Comparison of ENCODE assay signal across 8 cellular contexts in the genomic region with DNA sequence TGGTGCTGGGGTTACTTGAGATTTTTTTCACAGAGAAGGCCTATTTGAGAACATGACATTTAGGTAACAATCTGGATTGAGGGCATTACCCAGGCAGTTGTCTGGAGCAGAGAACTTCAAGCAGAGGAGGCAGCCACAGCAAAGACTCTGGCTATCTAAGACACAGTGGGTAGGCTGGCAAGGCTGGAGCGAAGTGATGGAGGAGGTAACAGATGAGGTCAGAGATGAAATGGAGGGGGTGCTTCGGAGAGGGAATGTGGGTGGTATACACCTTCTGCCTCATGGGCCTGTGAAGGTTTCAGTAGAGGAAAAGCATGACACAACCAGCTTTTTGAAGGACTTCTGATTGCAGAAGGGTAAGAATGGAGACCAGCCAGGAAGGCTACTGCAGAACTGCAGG.
"Had no signal": no experiment of that assay in that cellular context is flagged by ENCODE, and none has a peak within 500 bp of the region (broad histone marks: within the 10 kb centered on the region; RNA-seq: fewer than 3 reads in every experiment).

No MANE protein-coding gene starts in this region.

- H2AFZ ChIP-seq: GM23248, GM23338 had no signal

- H3K4me1 ChIP-seq: HAP-1 had no signal

- H3K27ac ChIP-seq: GM23248 had no signal

- H3K36me3 ChIP-seq: HAP-1 had no signal

- DNase-seq: GM23248, GOT3, H7, H9, HCEC 1CT, HFFc6 had no signal

- H3K4me2 ChIP-seq: GM23338 had no signal

- H3K4me3 ChIP-seq: GM23248, GM23338, HAP-1 had no signal

- H3K9me3 ChIP-seq: HAP-1 had no signal
